Comparison of ENCODE assay signal across 10 cellular contexts in genomic region chr19:14375582-14376291, GRCh38. TPM values are rescaled to one million over a fixed set of nuclear protein-coding genes. Genes with fewer than 3 reads are reported as not detected.
A peak's percentile ranks its signal among the peaks of the same experiment; 100 is the strongest.
DNase-seq lines count a peak whose midpoint lies in the region; ATAC-seq, FAIRE-seq and TF ChIP-seq lines count a peak whose summit lies in the region.
"Had no signal": no experiment of that assay in that cellular context is flagged by ENCODE, and none has a peak within 500 bp of the region (broad histone marks: within the 10 kb centered on the region; RNA-seq: fewer than 3 reads in every experiment).

No MANE protein-coding gene starts in this region.

- CTCF ChIA-PET in activated CD4-positive, alpha-beta T cell treated with anti-CD3 and anti-CD28 coated beads for 36 hours (lab: Charles Lee), result interaction anchor here (0.6 to 2.6 kb wide), 4 partner anchors 9 to 367 kb away, joined by 3 to 12 read pairs (median 4); no protein-coding TSS in a partner anchor
- CTCF ChIA-PET in HepG2 (lab: Yijun Ruan, JAX; ENCODE audit: low intra/inter-chr PET ratio, low total read pairs), result no interaction called here

- peaks cover 66% of the 10 kb centered on the region for H3K4me1 Mint-ChIP-seq in activated CD4-positive, alpha-beta T cell treated with anti-CD3 and anti-CD28 coated beads for 36 hours

- H3K9me3 ChIP-seq in ascending aorta (no peaks in the 10 kb centered on the region), HepG2 (ENCODE audit: low read length) (no peaks in the 10 kb centered on the region), thymus (ENCODE audit: control insufficient read depth) (no peaks in the 10 kb centered on the region)
- H3K9me3 ChIP-seq: body of pancreas had no signal

- no peak for TF ChIP-seq RAD21 in HepG2 (CRISPR knock-in tag; IDR thresholded peaks at IDR 0.05)

- TF ChIP-seq EP300 in HepG2 (IDR thresholded peaks at IDR 0.05; ENCODE audit: low read depth in 2 of 2, low read length in 2 of 2) (no peak), HepG2 (CRISPR knock-in tag; IDR thresholded peaks at IDR 0.05; ENCODE audit: borderline replicate concordance) (no peak)

- WGBS in HepG2 (ENCODE audit: low lambda C conversion rate), result 44% methylated on average over 7 of the region's 17 CpGs
- WGBS in thymus, result 18% methylated on average over 17 of the region's 17 CpGs

- no peaks in the 10 kb centered on the region for H3K27me3 ChIP-seq in ascending aorta
- peaks cover 2 to 11% of the 10 kb centered on the region in 2 experiments; a peak in 3 of 5 replicates for H3K27me3 ChIP-seq in HepG2 (ENCODE audit: control insufficient read depth in 1 of 2, insufficient read depth in 2 of 2, low read length in 2 of 2)
- H3K27me3 ChIP-seq in thymus (ENCODE audit: control insufficient read depth, insufficient read depth), result no peaks in the 10 kb centered on the region
- H3K27me3 ChIP-seq: body of pancreas had no signal

- H3K9me3 Mint-ChIP-seq in activated CD4-positive, alpha-beta T cell treated with anti-CD3 and anti-CD28 coated beads for 36 hours (ENCODE audit: low read depth), result no peaks in the 10 kb centered on the region

- no peak for TF ChIP-seq POLR2A in HepG2 (IDR thresholded peaks at IDR 0.05; ENCODE audit: insufficient read depth in 1 of 2, low read depth in 2 of 2, low read length in 2 of 2)

- no peak overlapping the region for H2AFZ ChIP-seq in HepG2 (ENCODE audit: low read length)

- H3K36me3 Mint-ChIP-seq in activated CD4-positive, alpha-beta T cell treated with anti-CD3 and anti-CD28 coated beads for 36 hours (ENCODE audit: low read depth), result no peaks in the 10 kb centered on the region

- no peak for FAIRE-seq in HepG2 (lab: Jason Lieb, UNC)

- H3K79me2 ChIP-seq in HepG2 (ENCODE audit: insufficient read depth, low read length), result no peaks in the 10 kb centered on the region

- H3K4me3 ChIP-seq in ascending aorta (peak overlapping the region; percentile 8 to 51), HepG2 (replicated peaks in 1 of 3; ENCODE audit: insufficient read depth in 1 of 3, low read depth in 2 of 3, low read length in 3 of 3) (no peak overlapping the region), thymus (ENCODE audit: low read length) (no peak overlapping the region)
- H3K4me3 ChIP-seq: body of pancreas had no signal

- H3K4me2 ChIP-seq in HepG2 (ENCODE audit: low read depth, low read length), result no peak overlapping the region

- no TSS peak for BruUV-seq in HepG2 (replicated peaks; lab: Mats Ljungman, UMichigan)

- intact Hi-C loops in activated CD4-positive, alpha-beta T cell treated with anti-CD3 and anti-CD28 coated beads for 36 hours (cut with DNase I, micrococcal nuclease), result loop anchor here in 1 of 2 experiments (10.0 kb wide), 2 partner anchors 1089 to 1699 kb away; partner anchors contain the start of genes RASAL3 and TPM4
- intact Hi-C loops in ascending aorta (cut with DNase I) (no loop called here), HepG2 (cut with micrococcal nuclease; ENCODE audit: unreplicated experiment) (no loop called here)

- H3K27ac Mint-ChIP-seq in activated CD4-positive, alpha-beta T cell treated with anti-CD3 and anti-CD28 coated beads for 36 hours, result peak overlapping the region; percentile 95

- H3K4me1 ChIP-seq in ascending aorta (peaks cover 9 to 49% of the 10 kb centered on the region in 2 donors), HepG2 (ENCODE audit: insufficient read depth, low read length) (no peaks in the 10 kb centered on the region), thymus (ENCODE audit: control insufficient read depth, insufficient read depth, low read length) (peaks cover 35% of the 10 kb centered on the region)

- no peaks in the 10 kb centered on the region for H4K20me1 ChIP-seq in HepG2 (ENCODE audit: insufficient read depth, low read length)

- H3K9ac ChIP-seq in HepG2 (ENCODE audit: insufficient read depth, low read depth, low read length), result no peak overlapping the region

- no peaks in the 10 kb centered on the region for H3K27me3 Mint-ChIP-seq in activated CD4-positive, alpha-beta T cell treated with anti-CD3 and anti-CD28 coated beads for 36 hours

- ATAC-seq in activated CD4-positive, alpha-beta T cell treated with anti-CD3 and anti-CD28 coated beads for 36 hours, result peak; percentile 16
- ATAC-seq in HepG2, result peak; percentile 44; the same call in 2 of the 3 replicates
- ATAC-seq in GM18907 (IDR thresholded peaks at IDR 0.05; ENCODE audit: unreplicated experiment), result no peak
- ATAC-seq in GM19463 (IDR thresholded peaks at IDR 0.05; ENCODE audit: unreplicated experiment), result no peak
- ATAC-seq: body of pancreas had no signal

- POLR2A ChIA-PET in activated CD4-positive, alpha-beta T cell treated with anti-CD3 and anti-CD28 coated beads for 36 hours (lab: Charles Lee), result interaction anchor here (1.5 kb wide), 1 partner anchor 8 kb away, joined by 7 read pairs; no protein-coding TSS in a partner anchor
- POLR2A ChIA-PET in HepG2 (lab: Yijun Ruan, JAX), result no interaction called here

- no peak for TF ChIP-seq CTCF in ascending aorta (IDR thresholded peaks at IDR 0.05)
- no peak for TF ChIP-seq CTCF in HepG2 (CRISPR knock-in tag; IDR thresholded peaks at IDR 0.05)

- peak overlapping the region; percentile 56 for H3K4me3 Mint-ChIP-seq in activated CD4-positive, alpha-beta T cell treated with anti-CD3 and anti-CD28 coated beads for 36 hours

- in situ Hi-C loops in HepG2 (cut with HindIII; ENCODE audit: extremely low pct_ligation_motif_present, low pct_unique_long_range_greater_than_20kb), result no loop called here

- H3K27ac ChIP-seq in ascending aorta, result peak overlapping the region; percentile 89 to 92
- H3K27ac ChIP-seq in HepG2 (ENCODE audit: extremely low read length, insufficient read depth, low read length), result no peak overlapping the region
- H3K27ac ChIP-seq in thymus (ENCODE audit: low read depth), result peak overlapping the region; percentile 91
- H3K27ac ChIP-seq: C4-2B had no signal

- DNase-seq in activated CD4-positive, alpha-beta T cell treated with anti-CD3 and anti-CD28 coated beads for 36 hours, result no peak
- no peak for DNase-seq in activated CD4-positive, alpha-beta T cell treated with anti-CD3 and anti-CD28 coated beads, Interleukin-2, amount 50 U/mL, for 48 hours
- DNase-seq in ascending aorta (ENCODE audit: low spot score in 2 of 2), result peak; percentile 43 to 88
- no peak for DNase-seq in HepG2 (ENCODE audit: low spot score)
- no peak for DNase-seq in inferior parietal cortex (ENCODE audit: extremely low spot score)

- H3K36me3 ChIP-seq in ascending aorta (no peaks in the 10 kb centered on the region), HepG2 (replicated peaks in 1 of 2; ENCODE audit: control insufficient read depth in 1 of 2, insufficient read depth in 2 of 2, low read length in 2 of 2) (no peaks in the 10 kb centered on the region), thymus (ENCODE audit: control insufficient read depth, insufficient read depth) (no peaks in the 10 kb centered on the region)

RNA-seq across cellular contexts. Expression of gene ADGRE5, which starts 5.5 kb away (rescaled TPM):
- total RNA-seq in activated CD4-positive, alpha-beta T cell treated with anti-CD3 and anti-CD28 coated beads for 36 hours, result 100 to 1,000 TPM; 207 to 232 TPM
- total RNA-seq in ascending aorta (201 TPM), HepG2 (2016; rRNA removed; fragmentation: Illumina TruSeq; extraction: Trizol) (1.3 and 2.0 TPM in 2 replicates)
- total RNA-seq in HepG2 (2016; cell fraction: cytosol; rRNA removed; fragmentation: Illumina TruSeq; extraction: Trizol; ENCODE audit: low read depth), result 0.40 and 0.44 TPM in 2 replicates
- total RNA-seq in HepG2 (2016; cell fraction: insoluble cytoplasmic fraction; rRNA removed; fragmentation: Illumina TruSeq; extraction: Trizol), result 0.91 and 2.6 TPM in 2 replicates
- total RNA-seq in HepG2 (2016; cell fraction: membrane; rRNA removed; fragmentation: Illumina TruSeq; extraction: Trizol), result 0.79 and 1.5 TPM in 2 replicates
- total RNA-seq in HepG2 (2016; cell fraction: nucleus; rRNA removed; fragmentation: Illumina TruSeq; extraction: Trizol), result 3.3 and 3.7 TPM in 2 replicates
- polyA plus RNA-seq in HepG2 (2011; rRNA removed) (1.8 and 2.5 TPM in 2 replicates), thymus (38.7 TPM)
- 1.4 and 1.8 TPM in 2 replicates for polyA plus RNA-seq in HepG2 (2011; cell fraction: cytosol; rRNA removed)
- 3.9 and 4.1 TPM in 2 replicates for polyA plus RNA-seq in HepG2 (2011; cell fraction: nucleus; rRNA removed)
- polyA plus RNA-seq in HepG2 (2012), result 1.7 and 2.4 TPM in 2 replicates
- polyA plus RNA-seq in HepG2 (2016; cell fraction: cytosol; fragmentation: Illumina TruSeq; extraction: Trizol; ENCODE audit: low read depth), result 0.36 and 0.60 TPM in 2 replicates
- polyA plus RNA-seq in HepG2 (2016; cell fraction: insoluble cytoplasmic fraction; fragmentation: Illumina TruSeq; extraction: Trizol; ENCODE audit: low read depth), result 0.71 and 0.82 TPM in 2 replicates
- polyA plus RNA-seq in HepG2 (2016; cell fraction: membrane; fragmentation: Illumina TruSeq; extraction: Trizol; ENCODE audit: low read depth), result 0.50 and 0.76 TPM in 2 replicates
- polyA plus RNA-seq in HepG2 (2016; cell fraction: nucleus; fragmentation: Illumina TruSeq; extraction: Trizol; ENCODE audit: insufficient read depth, low read depth), result 3.5 and 7.3 TPM in 2 replicates
- polyA minus RNA-seq in HepG2 (2011; rRNA and poly(A)+ RNA removed; ENCODE audit: low replicate concordance), result 4.6 and 72.7 TPM in 2 replicates
- 1.7 and 2.8 TPM in 2 replicates for polyA minus RNA-seq in HepG2 (2011; cell fraction: cytosol; rRNA and poly(A)+ RNA removed)
- 1.6 and 1.8 TPM in 2 replicates for polyA minus RNA-seq in HepG2 (2011; cell fraction: nucleus; rRNA and poly(A)+ RNA removed)

RNA-seq across cellular contexts. Expression of gene DDX39A, which starts 43.4 kb away (rescaled TPM):
- 100 to 1,000 TPM; 168 to 185 TPM for total RNA-seq in activated CD4-positive, alpha-beta T cell treated with anti-CD3 and anti-CD28 coated beads for 36 hours
- total RNA-seq in ascending aorta (83.4 TPM), HepG2 (2016; rRNA removed; fragmentation: Illumina TruSeq; extraction: Trizol) (90.4 and 98.1 TPM in 2 replicates)
- 41.5 and 49.2 TPM in 2 replicates for total RNA-seq in HepG2 (2016; cell fraction: cytosol; rRNA removed; fragmentation: Illumina TruSeq; extraction: Trizol; ENCODE audit: low read depth)
- 93.0 and 97.0 TPM in 2 replicates for total RNA-seq in HepG2 (2016; cell fraction: insoluble cytoplasmic fraction; rRNA removed; fragmentation: Illumina TruSeq; extraction: Trizol)
- total RNA-seq in HepG2 (2016; cell fraction: membrane; rRNA removed; fragmentation: Illumina TruSeq; extraction: Trizol), result 38.7 and 40.2 TPM in 2 replicates
- 72.8 and 77.3 TPM in 2 replicates for total RNA-seq in HepG2 (2016; cell fraction: nucleus; rRNA removed; fragmentation: Illumina TruSeq; extraction: Trizol)
- polyA plus RNA-seq in HepG2 (2011; rRNA removed) (34.6 and 37.1 TPM in 2 replicates), thymus (197 TPM)
- 16.5 and 25.4 TPM in 2 replicates for polyA plus RNA-seq in HepG2 (2011; cell fraction: cytosol; rRNA removed)
- polyA plus RNA-seq in HepG2 (2011; cell fraction: nucleus; rRNA removed), result 252 and 355 TPM in 2 replicates
- 27.4 and 34.2 TPM in 2 replicates for polyA plus RNA-seq in HepG2 (2012)
- 31.0 and 31.5 TPM in 2 replicates for polyA plus RNA-seq in HepG2 (2016; cell fraction: cytosol; fragmentation: Illumina TruSeq; extraction: Trizol; ENCODE audit: low read depth)
- polyA plus RNA-seq in HepG2 (2016; cell fraction: insoluble cytoplasmic fraction; fragmentation: Illumina TruSeq; extraction: Trizol; ENCODE audit: low read depth), result 92.8 and 92.9 TPM in 2 replicates
- polyA plus RNA-seq in HepG2 (2016; cell fraction: membrane; fragmentation: Illumina TruSeq; extraction: Trizol; ENCODE audit: low read depth), result 27.7 and 29.4 TPM in 2 replicates
- polyA plus RNA-seq in HepG2 (2016; cell fraction: nucleus; fragmentation: Illumina TruSeq; extraction: Trizol; ENCODE audit: insufficient read depth, low read depth), result 163 and 168 TPM in 2 replicates
- 45.0 and 198 TPM in 2 replicates for polyA minus RNA-seq in HepG2 (2011; rRNA and poly(A)+ RNA removed; ENCODE audit: low replicate concordance)
- polyA minus RNA-seq in HepG2 (2011; cell fraction: cytosol; rRNA and poly(A)+ RNA removed), result 8.9 and 15.4 TPM in 2 replicates
- polyA minus RNA-seq in HepG2 (2011; cell fraction: nucleus; rRNA and poly(A)+ RNA removed), result 33.9 and 40.9 TPM in 2 replicates

RNA-seq across cellular contexts. Expression of gene PKN1, which starts 57.4 kb away (rescaled TPM):
- total RNA-seq in activated CD4-positive, alpha-beta T cell treated with anti-CD3 and anti-CD28 coated beads for 36 hours, result 100 to 1,000 TPM; 173 to 176 TPM
- total RNA-seq in ascending aorta (231 TPM), HepG2 (2016; rRNA removed; fragmentation: Illumina TruSeq; extraction: Trizol) (46.5 and 54.5 TPM in 2 replicates)
- 74.4 and 78.2 TPM in 2 replicates for total RNA-seq in HepG2 (2016; cell fraction: cytosol; rRNA removed; fragmentation: Illumina TruSeq; extraction: Trizol; ENCODE audit: low read depth)
- total RNA-seq in HepG2 (2016; cell fraction: insoluble cytoplasmic fraction; rRNA removed; fragmentation: Illumina TruSeq; extraction: Trizol), result 36.1 and 53.0 TPM in 2 replicates
- 120 and 131 TPM in 2 replicates for total RNA-seq in HepG2 (2016; cell fraction: membrane; rRNA removed; fragmentation: Illumina TruSeq; extraction: Trizol)
- 29.1 and 29.6 TPM in 2 replicates for total RNA-seq in HepG2 (2016; cell fraction: nucleus; rRNA removed; fragmentation: Illumina TruSeq; extraction: Trizol)
- polyA plus RNA-seq in HepG2 (2011; rRNA removed) (45.7 and 48.2 TPM in 2 replicates), thymus (86.4 TPM)
- polyA plus RNA-seq in HepG2 (2011; cell fraction: cytosol; rRNA removed), result 48.8 and 73.1 TPM in 2 replicates
- polyA plus RNA-seq in HepG2 (2011; cell fraction: nucleus; rRNA removed), result 78.9 and 92.6 TPM in 2 replicates
- 40.5 and 49.8 TPM in 2 replicates for polyA plus RNA-seq in HepG2 (2012)
- 89.7 and 95.6 TPM in 2 replicates for polyA plus RNA-seq in HepG2 (2016; cell fraction: cytosol; fragmentation: Illumina TruSeq; extraction: Trizol; ENCODE audit: low read depth)
- 45.9 and 57.2 TPM in 2 replicates for polyA plus RNA-seq in HepG2 (2016; cell fraction: insoluble cytoplasmic fraction; fragmentation: Illumina TruSeq; extraction: Trizol; ENCODE audit: low read depth)
- polyA plus RNA-seq in HepG2 (2016; cell fraction: membrane; fragmentation: Illumina TruSeq; extraction: Trizol; ENCODE audit: low read depth), result 121 and 146 TPM in 2 replicates
- 61.0 and 63.7 TPM in 2 replicates for polyA plus RNA-seq in HepG2 (2016; cell fraction: nucleus; fragmentation: Illumina TruSeq; extraction: Trizol; ENCODE audit: insufficient read depth, low read depth)
- 114 and 142 TPM in 2 replicates for polyA minus RNA-seq in HepG2 (2011; rRNA and poly(A)+ RNA removed; ENCODE audit: low replicate concordance)
- 48.8 and 53.1 TPM in 2 replicates for polyA minus RNA-seq in HepG2 (2011; cell fraction: cytosol; rRNA and poly(A)+ RNA removed)
- polyA minus RNA-seq in HepG2 (2011; cell fraction: nucleus; rRNA and poly(A)+ RNA removed), result 13.8 and 17.4 TPM in 2 replicates

Comparison
In these comparisons a context has a peak if more than half of its experiments do, and no peak if none do; other contexts are left out.
1. ATAC-seq: peak in activated CD4-positive, alpha-beta T cell treated with anti-CD3 and anti-CD28 coated beads for 36 hours (single experiment) and HepG2 (single experiment); none in GM18907 (single experiment) and GM19463 (single experiment).
2. DNase-seq: peak in ascending aorta (2 of 2); none in activated CD4-positive, alpha-beta T cell treated with anti-CD3 and anti-CD28 coated beads for 36 hours (single experiment), activated CD4-positive, alpha-beta T cell treated with anti-CD3 and anti-CD28 coated beads, Interleukin-2, amount 50 U/mL, for 48 hours (0 of 2), HepG2 (single experiment) and inferior parietal cortex (single experiment).
3. H3K4me3 ChIP-seq: peak in ascending aorta (2 of 2); none in HepG2 (0 of 3) and thymus (single experiment).
4. RNA of gene ADGRE5, which starts 5.5 kb away (total RNA-seq): 207 to 232 TPM in activated CD4-positive, alpha-beta T cell treated with anti-CD3 and anti-CD28 coated beads for 36 hours and 201 TPM in ascending aorta (single experiment); 0.40 to 3.7 TPM in HepG2; every median in the first group is over 10 times any median in the second.